In genomic region chr1:3578906-3579305, GRCh38 we compare ENCODE assay signal across 25 cellular contexts.
"Had no signal": no experiment of that assay in that cellular context is flagged by ENCODE, and none has a peak within 500 bp of the region (broad histone marks: within the 10 kb centered on the region; RNA-seq: fewer than 3 reads in every experiment).

No MANE protein-coding gene starts in this region.

- H3K9me3 ChIP-seq: esophagus squamous epithelium, lower lobe of right lung, right atrium auricular region, sigmoid colon, suprapubic skin, transverse colon, upper lobe of right lung, uterus had no signal

- H3K27me3 ChIP-seq: right atrium auricular region, transverse colon, upper lobe of right lung, uterus had no signal

- DNase-seq: dermis blood vessel endothelial cell; effector memory CD4-positive, alpha-beta T cell; erythroblast; esophagus squamous epithelium; foreskin melanocyte; hypothalamus; immature natural killer cell; islet precursor cell; kidney glomerular epithelial cell; left ventricle myocardium superior; lower lobe of right lung; natural killer cell; sigmoid colon; stimulated activated CD4-positive, alpha-beta T cell treated with anti-CD3 and anti-CD28 coated beads, Interleukin-4, amount 100 ng/mL, for 4 hours; stimulated activated naive CD8-positive, alpha-beta T cell treated with anti-CD3 and anti-CD28 coated beads, Interleukin-15, Interleukin-2, amounts not matched to agents 100 U/mL and 50 U/mL, for 24 hours; transverse colon; upper lobe of right lung; uterus had no signal

- H3K36me3 Mint-ChIP-seq: immature natural killer cell; memory B cell; natural killer cell; stimulated activated memory B cell treated with anti-CD40 and anti-IgM and Interleukin-4, amounts not matched to agents 10 μg/mL and 1 μg/mL and 100 μg/mL, for 72 hours had no signal

- H3K9ac ChIP-seq: parathyroid adenoma had no signal

- H3K36me3 ChIP-seq: esophagus squamous epithelium, lower lobe of right lung, right atrium auricular region, sigmoid colon, suprapubic skin, transverse colon, upper lobe of right lung, uterus had no signal

- H3K4me3 Mint-ChIP-seq: immature natural killer cell; memory B cell; natural killer cell; stimulated activated memory B cell treated with anti-CD40 and anti-IgM and Interleukin-4, amounts not matched to agents 10 μg/mL and 1 μg/mL and 100 μg/mL, for 72 hours had no signal

- H3K27me3 Mint-ChIP-seq: progenitor cell of endocrine pancreas had no signal

- H3K9me3 Mint-ChIP-seq: immature natural killer cell, natural killer cell had no signal

- H3K27ac Mint-ChIP-seq: immature natural killer cell; memory B cell; natural killer cell; progenitor cell of endocrine pancreas; stimulated activated memory B cell treated with anti-CD40 and anti-IgM and Interleukin-4, amounts not matched to agents 10 μg/mL and 1 μg/mL and 100 μg/mL, for 72 hours had no signal

- ATAC-seq: left ventricle myocardium superior; lower lobe of right lung; natural killer cell; stimulated activated naive CD8-positive, alpha-beta T cell treated with anti-CD3 and anti-CD28 coated beads, Interleukin-15, Interleukin-2, amounts not matched to agents 100 U/mL and 50 U/mL, for 24 hours; upper lobe of right lung had no signal

- H3K4me1 ChIP-seq: parathyroid adenoma, right atrium auricular region, sigmoid colon, suprapubic skin, transverse colon, uterus had no signal

- H3K4me3 ChIP-seq: coronary artery, esophagus squamous epithelium, lower lobe of right lung, right atrium auricular region, sigmoid colon, suprapubic skin, transverse colon, upper lobe of right lung, uterus had no signal

- H3K27ac ChIP-seq: coronary artery, esophagus squamous epithelium, lower lobe of right lung, parathyroid adenoma, right atrium auricular region, sigmoid colon, suprapubic skin, transverse colon, upper lobe of right lung, uterus had no signal

- H3K4me1 Mint-ChIP-seq: immature natural killer cell, natural killer cell had no signal
